8 cellular contexts compared by ENCODE assay signal in genomic region chr11:57476883-57477506, GRCh38. TPM values are rescaled to one million over a fixed set of nuclear protein-coding genes. Genes with fewer than 3 reads are reported as not detected.
DNase-seq lines count a peak whose midpoint lies in the region; ATAC-seq and TF ChIP-seq lines count a peak whose summit lies in the region.

No MANE protein-coding gene starts in this region.

- CTCF ChIA-PET in PC-3 (lab: Charles Lee), result interaction anchor here (0.6 to 1.4 kb wide), 6 partner anchors 16 to 172 kb away, joined by 3 to 7 read pairs (median 3); no protein-coding TSS in a partner anchor

- H3K9me3 ChIP-seq in PC-3 (ENCODE audit: low read length) (no peaks in the 10 kb centered on the region), upper lobe of right lung (no peaks in the 10 kb centered on the region)

- no peaks in the 10 kb centered on the region for H3K9me2 ChIP-seq in PC-3 (replicated peaks; ENCODE audit: low read length)

- no peaks in the 10 kb centered on the region for H3K79me2 ChIP-seq in PC-3 (ENCODE audit: low read length)

- WGBS in lower leg skin, 2 donors, result 27 to 33% methylated on average over 16 to 17 of the region's 17 CpGs

- no peaks in the 10 kb centered on the region for H3F3A ChIP-seq in PC-3 (ENCODE audit: low read length, unreplicated experiment)

- intact Hi-C loops in PC-3 (cut with micrococcal nuclease) (loop anchor here (5.0 kb wide), 1 partner anchor 50 kb away; no protein-coding TSS in a partner anchor), lower leg skin (cut with DNase I; ENCODE audit: low total_unique reads) (no loop called here), upper lobe of right lung (cut with DNase I) (no loop called here)

- ATAC-seq in HG02642 (IDR thresholded peaks at IDR 0.05; ENCODE audit: poor library complexity, unreplicated experiment), result peak; percentile 59
- ATAC-seq in PC-3, result peak; percentile 69
- ATAC-seq in upper lobe of right lung, result peak; percentile 80

- peak overlapping the region; percentile 61 for H3K4me3 ChIP-seq in PC-3 (ENCODE audit: low read length)
- peak overlapping the region in 1 of 2 donors; percentile 26 for H3K4me3 ChIP-seq in cardiac fibroblast (replicated peaks in 1 of 2; ENCODE audit: low read depth in 2 of 2, low read length in 2 of 2)
- H3K4me3 ChIP-seq in lower leg skin (ENCODE audit: low read depth, poor library complexity, severe bottlenecking), result peak overlapping the region; percentile 6
- peak overlapping the region; percentile 53 for H3K4me3 ChIP-seq in upper lobe of right lung

- H3K27me3 ChIP-seq in PC-3 (ENCODE audit: low read length), result no peaks in the 10 kb centered on the region
- H3K27me3 ChIP-seq in upper lobe of right lung, result no peaks in the 10 kb centered on the region

- TF ChIP-seq POLR2A in lower leg skin (IDR thresholded peaks at IDR 0.05), result no peak

- no peak overlapping the region for H3K27ac ChIP-seq in PC-3 (ENCODE audit: low read length)
- no peak overlapping the region for H3K27ac ChIP-seq in upper lobe of right lung

- H2AFZ ChIP-seq in PC-3 (ENCODE audit: low read length), result peak overlapping the region; percentile 84

- peaks cover 29% of the 10 kb centered on the region for H3K4me1 ChIP-seq in PC-3 (ENCODE audit: insufficient read depth, low read length)
- peaks cover 12% of the 10 kb centered on the region for H3K4me1 ChIP-seq in upper lobe of right lung

- TF ChIP-seq CTCF in PC-3 (conservative IDR thresholded peaks at IDR 0.05; ENCODE audit: low read depth, low read length), result peak; percentile 61; the same call in 1 of the 2 replicates
- peak; percentile 41 for TF ChIP-seq CTCF in cardiac fibroblast (IDR thresholded peaks at IDR 0.05; ENCODE audit: low read depth, low read length)
- TF ChIP-seq CTCF in lower leg skin (IDR thresholded peaks at IDR 0.05), result no peak
- peak; percentile 60 for TF ChIP-seq CTCF in upper lobe of right lung (IDR thresholded peaks at IDR 0.05)

- POLR2A ChIA-PET in PC-3 (lab: Charles Lee; ENCODE audit: unreplicated experiment), result interaction anchor here (0.6 kb wide), 1 partner anchor 83 kb away, joined by 3 read pairs; no protein-coding TSS in a partner anchor

- no peaks in the 10 kb centered on the region for H4K20me1 ChIP-seq in PC-3 (ENCODE audit: low read length)

- peak; percentile 44 for DNase-seq in activated T-cell treated with anti-CD3 and anti-CD28 coated beads, Interleukin-2, amount 50 U/mL, for 1 hour
- DNase-seq in activated T-cell treated with anti-CD3 and anti-CD28 coated beads for 4 hours (no peak), PC-3 (peak; percentile 66), cardiac fibroblast (ENCODE audit: low read depth in 2 of 2) (no peak), lower leg skin (ENCODE audit: low spot score in 2 of 2) (no peak), upper lobe of right lung (peak; percentile 79), DMS114 treated with DMSO at 0.1 percent for 48 hours (lab: John Stamatoyannopoulos, UW; ENCODE audit: unreplicated experiment) (no peak)

- H3K4me2 ChIP-seq in PC-3 (ENCODE audit: low read length), result peak overlapping the region; percentile 83

- H3K9ac ChIP-seq in PC-3 (ENCODE audit: low read length), result peak overlapping the region; percentile 45

- BruUV-seq in PC-3 (replicated peaks; lab: Mats Ljungman, UMichigan), result no TSS peak

- H3K36me3 ChIP-seq in PC-3 (ENCODE audit: low read depth, low read length) (no peaks in the 10 kb centered on the region), upper lobe of right lung (no peaks in the 10 kb centered on the region)

RNA-seq across cellular contexts. Expression of gene RTN4RL2, which starts 16.7 kb away (rescaled TPM):
- total RNA-seq in PC-3 (2014; rRNA removed) (3.5 and 6.5 TPM in 2 replicates), lower leg skin (1 to 10 TPM in 3 of 4 donors, under 1 TPM in 1; 0.55 to 3.6 (median 2.3) TPM), upper lobe of right lung (3.2 TPM)

RNA-seq across cellular contexts. Expression of gene SLC43A1, which starts 38.5 kb away (rescaled TPM):
- total RNA-seq in PC-3 (2014; rRNA removed) (7.4 and 12.4 TPM in 2 replicates), lower leg skin (10 to 100 TPM; 15.9 to 20.2 (median 18.3) TPM), upper lobe of right lung (12.4 TPM)

RNA-seq across cellular contexts. Expression of gene SLC43A3, which starts 50.1 kb away (rescaled TPM):
- total RNA-seq in PC-3 (2014; rRNA removed) (31.3 and 35.0 TPM in 2 replicates), lower leg skin (10 to 100 TPM; 12.4 to 66.4 (median 41.1) TPM), upper lobe of right lung (117 TPM)

RNA-seq across cellular contexts. Expression of gene TIMM10, which starts 53.6 kb away (rescaled TPM):
- total RNA-seq in PC-3 (2014; rRNA removed) (233 and 313 TPM in 2 replicates), lower leg skin (10 to 100 TPM; 24.3 to 53.2 (median 29.4) TPM), upper lobe of right lung (34.7 TPM)

Comparison
In these comparisons a context has a peak if more than half of its experiments do, and no peak if none do; other contexts are left out.
1. DNase-seq: peak in activated T-cell treated with anti-CD3 and anti-CD28 coated beads, Interleukin-2, amount 50 U/mL, for 1 hour (single experiment), PC-3 (single experiment) and upper lobe of right lung (single experiment); none in activated T-cell treated with anti-CD3 and anti-CD28 coated beads for 4 hours (single experiment), cardiac fibroblast (0 of 2), lower leg skin (0 of 2) and DMS114 treated with DMSO at 0.1 percent for 48 hours (single experiment).
2. CTCF ChIP-seq: peak in PC-3 (single experiment), cardiac fibroblast (single experiment) and upper lobe of right lung (single experiment); none in lower leg skin (0 of 3).
3. Peak in every context shown above with its lines, with median percentiles within 50 percentile points of each other: ATAC-seq.